31 cellular contexts compared by ENCODE assay signal in the genomic region with DNA sequence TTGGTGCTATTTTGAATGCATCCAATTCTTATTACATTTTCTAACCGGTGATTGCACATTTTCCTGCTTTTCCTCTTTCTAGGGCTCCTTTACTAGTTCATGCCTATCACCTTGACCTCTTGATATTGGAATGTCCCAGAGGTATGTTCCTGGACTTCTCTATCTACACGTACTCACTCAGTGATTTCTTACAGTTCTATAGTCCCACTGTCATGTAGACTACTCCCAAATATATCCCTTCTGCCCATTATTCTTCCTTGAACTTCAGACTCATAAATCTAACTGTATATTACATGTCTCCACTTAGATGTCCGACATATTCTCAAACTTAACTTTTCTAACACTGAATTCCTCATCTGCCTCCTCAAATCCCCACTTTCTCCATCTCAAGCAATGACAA.
"Had no signal": no experiment of that assay in that cellular context is flagged by ENCODE, and none has a peak within 500 bp of the region (broad histone marks: within the 10 kb centered on the region; RNA-seq: fewer than 3 reads in every experiment).

No MANE protein-coding gene starts in this region.

- H3K9me3 ChIP-seq: adrenal gland, SJCRH30 had no signal

- H3K4me1 Mint-ChIP-seq: brain had no signal

- H3K27me3 ChIP-seq: adrenal gland, SJCRH30 had no signal

- ATAC-seq: activated CD8-positive, alpha-beta memory T cell treated with anti-CD3 and anti-CD28 coated beads, Interleukin-2, amount 10 ng/mL, durations not matched to agents 7 days and 5 days; K562; Panc1; T-cell; T-helper 17 cell had no signal

- H3K4me3 Mint-ChIP-seq: activated CD4-positive, alpha-beta memory T cell treated with anti-CD3 and anti-CD28 coated beads, Interleukin-2, amount 10 ng/mL, durations not matched to agents 7 days and 5 days; activated CD8-positive, alpha-beta memory T cell treated with anti-CD3 and anti-CD28 coated beads, Interleukin-2, amount 10 ng/mL, durations not matched to agents 7 days and 5 days; activated naive CD8-positive, alpha-beta T cell treated with anti-CD3 and anti-CD28 coated beads, Interleukin-2, amount 10 ng/mL, durations not matched to agents 7 days and 5 days; brain; T-cell; T-helper 17 cell had no signal

- H3K27ac ChIP-seq: adrenal gland, SJCRH30, SK-N-MC, VCaP had no signal

- H3K27me3 Mint-ChIP-seq: activated CD8-positive, alpha-beta memory T cell treated with anti-CD3 and anti-CD28 coated beads, Interleukin-2, amount 10 ng/mL, durations not matched to agents 7 days and 5 days; activated naive CD8-positive, alpha-beta T cell treated with anti-CD3 and anti-CD28 coated beads, Interleukin-2, amount 10 ng/mL, durations not matched to agents 7 days and 5 days; T-cell; T-helper 17 cell had no signal

- DNase-seq: activated CD4-positive, alpha-beta memory T cell treated with anti-CD3 and anti-CD28 coated beads, Interleukin-2, amount 10 ng/mL, durations not matched to agents 7 days and 5 days; activated CD4-positive, alpha-beta T cell treated with anti-CD3 and anti-CD28 coated beads for 1 hour; activated CD4-positive, alpha-beta T cell treated with anti-CD3 and anti-CD28 coated beads for 48 hours; activated CD4-positive, CD25-positive, alpha-beta regulatory T cell; activated CD8-positive, alpha-beta memory T cell treated with anti-CD3 and anti-CD28 coated beads for 24 hours; activated CD8-positive, alpha-beta memory T cell treated with anti-CD3 and anti-CD28 coated beads, Interleukin-2, amount 10 ng/mL, durations not matched to agents 7 days and 5 days; activated CD8-positive, alpha-beta memory T cell treated with anti-CD3 and anti-CD28 coated beads, Interleukin-2, amount 50 U/mL, for 48 hours; activated effector memory CD4-positive, alpha-beta T cell treated with Interleukin-2 at 50 U/mL for 16 hours; activated naive CD4-positive, alpha-beta T cell; activated naive CD4-positive, alpha-beta T cell treated with anti-CD3 and anti-CD28 coated beads, Interleukin-2, amount 50 U/mL, for 16 hours; activated naive CD8-positive, alpha-beta T cell treated with anti-CD3 and anti-CD28 coated beads, Interleukin-2, amount 10 ng/mL, durations not matched to agents 7 days and 5 days; activated T-cell treated with anti-CD3 and anti-CD28 coated beads, Interleukin-2, amount 50 U/mL, for 48 hours; adrenal gland; anterior cingulate cortex; caudate nucleus; NCI-H1092 treated with DMSO at 0.1 percent for 48 hours; NCI-H1417 treated with DMSO at 0.1 percent for 48 hours; NCI-H187 treated with DMSO at 0.1 percent for 48 hours; NCI-H2081; NCI-H345; NCI-H524 treated with DMSO at 0.1 percent for 48 hours; SHP77; SJCRH30; T-cell; T-helper 17 cell; T-helper 9 cell had no signal

- H3K36me3 Mint-ChIP-seq: activated CD8-positive, alpha-beta memory T cell treated with anti-CD3 and anti-CD28 coated beads, Interleukin-2, amount 10 ng/mL, durations not matched to agents 7 days and 5 days; activated naive CD8-positive, alpha-beta T cell treated with anti-CD3 and anti-CD28 coated beads, Interleukin-2, amount 10 ng/mL, durations not matched to agents 7 days and 5 days; brain; T-cell had no signal

- H3K36me3 ChIP-seq: adrenal gland, SJCRH30 had no signal

- H3K27ac Mint-ChIP-seq: activated CD4-positive, alpha-beta memory T cell treated with anti-CD3 and anti-CD28 coated beads, Interleukin-2, amount 10 ng/mL, durations not matched to agents 7 days and 5 days; activated CD8-positive, alpha-beta memory T cell treated with anti-CD3 and anti-CD28 coated beads, Interleukin-2, amount 10 ng/mL, durations not matched to agents 7 days and 5 days; activated naive CD8-positive, alpha-beta T cell treated with anti-CD3 and anti-CD28 coated beads, Interleukin-2, amount 10 ng/mL, durations not matched to agents 7 days and 5 days; T-cell; T-helper 17 cell had no signal

- H3K9me3 Mint-ChIP-seq: activated CD4-positive, alpha-beta memory T cell treated with anti-CD3 and anti-CD28 coated beads, Interleukin-2, amount 10 ng/mL, durations not matched to agents 7 days and 5 days; activated naive CD8-positive, alpha-beta T cell treated with anti-CD3 and anti-CD28 coated beads, Interleukin-2, amount 10 ng/mL, durations not matched to agents 7 days and 5 days; brain; T-cell had no signal

- H3K4me3 ChIP-seq: adrenal gland, K562, SJCRH30, SK-N-MC had no signal

- H3K4me1 ChIP-seq: adrenal gland, SJCRH30 had no signal
